1 cellular context compared by ENCODE assay signal in genomic region chr5:62412549-62413329, GRCh38.
TF ChIP-seq lines count a peak whose summit lies in the region.

TSS of gene IPO11 (plus strand) at chr5:62412763. CDS start at chr5:62437280, 24,517 bp downstream.

TF ChIP-seq in HepG2, 621 proteins besides CTCF, POLR2A, EP300 and RAD21 (continued from another document and continues in another):
- 0 out of 2 replicates have a peak, but pooled peaks have one; percentile 29 for TF ChIP-seq PAXIP1 (CRISPR knock-in tag; conservative IDR thresholded peaks at IDR 0.05)
- TF ChIP-seq DMTF1 (CRISPR knock-in tag; IDR thresholded peaks at IDR 0.05) = no peak
- no peak; the same call in 1 of the 2 replicates for TF ChIP-seq CHD2 (IDR thresholded peaks at IDR 0.05; ENCODE audit: low read depth, low read length)
- TF ChIP-seq GPBP1L1 (CRISPR knock-in tag; IDR thresholded peaks at IDR 0.05) = no peak
- TF ChIP-seq CHCHD3 (CRISPR knock-in tag; IDR thresholded peaks at IDR 0.05) = no peak
- TF ChIP-seq ETS1 (CRISPR knock-in tag; IDR thresholded peaks at IDR 0.05) = no peak
- TF ChIP-seq ZNF576 (CRISPR knock-in tag; IDR thresholded peaks at IDR 0.05) = no peak
- TF ChIP-seq ZNF556 (CRISPR knock-in tag; IDR thresholded peaks at IDR 0.05; ENCODE audit: borderline replicate concordance) = peak; percentile 66; the same call in 1 of the 2 replicates
- peak; percentile 31; the same call in 1 of the 2 replicates for TF ChIP-seq KLF6 (CRISPR knock-in tag; IDR thresholded peaks at IDR 0.05)
- TF ChIP-seq TBX2 (CRISPR knock-in tag; IDR thresholded peaks at IDR 0.05; ENCODE audit: borderline replicate concordance) = peak; percentile 80
- TF ChIP-seq CERS6 (CRISPR knock-in tag; IDR thresholded peaks at IDR 0.05) = no peak
- peak; percentile 99 for TF ChIP-seq CREB1 (IDR thresholded peaks at IDR 0.05)
- peak; percentile 100 for TF ChIP-seq CREB1 (CRISPR knock-in tag; IDR thresholded peaks at IDR 0.05)
- TF ChIP-seq ZNF513 (CRISPR knock-in tag; conservative IDR thresholded peaks at IDR 0.05) = no peak
- TF ChIP-seq ZNF143 (CRISPR knock-in tag; IDR thresholded peaks at IDR 0.05) = peak; percentile 78
- no peak; the same call in 1 of the 2 replicates for TF ChIP-seq MYNN (CRISPR knock-in tag; IDR thresholded peaks at IDR 0.05; ENCODE audit: low read depth)
- peak; percentile 43; the same call in 1 of the 2 replicates for TF ChIP-seq SAFB2 (CRISPR knock-in tag; IDR thresholded peaks at IDR 0.05; ENCODE audit: borderline replicate concordance, low read depth)
- TF ChIP-seq RBM39 (IDR thresholded peaks at IDR 0.05; ENCODE audit: low read depth, low read length, poor library complexity, severe bottlenecking) = no peak
- peak; percentile 58; the same call in 1 of the 2 replicates for TF ChIP-seq ZNF331 (CRISPR knock-in tag; IDR thresholded peaks at IDR 0.05)
- no peak for TF ChIP-seq ONECUT2 (CRISPR knock-in tag; IDR thresholded peaks at IDR 0.05)
- TF ChIP-seq ZNF703 (CRISPR knock-in tag; IDR thresholded peaks at IDR 0.05; ENCODE audit: borderline replicate concordance) = no peak
- peak; percentile 80 for TF ChIP-seq NFYB (CRISPR knock-in tag; IDR thresholded peaks at IDR 0.05)
- no peak for TF ChIP-seq ZNF564 (CRISPR knock-in tag; IDR thresholded peaks at IDR 0.05)
- TF ChIP-seq ARID5B (CRISPR knock-in tag; IDR thresholded peaks at IDR 0.05) = peak; percentile 18; the same call in 1 of the 2 replicates
- TF ChIP-seq PHF20 (CRISPR knock-in tag; IDR thresholded peaks at IDR 0.05) = peak; percentile 99
- no peak for TF ChIP-seq ZSCAN30 (CRISPR knock-in tag; IDR thresholded peaks at IDR 0.05)
- no peak for TF ChIP-seq ZNF589 (CRISPR knock-in tag; conservative IDR thresholded peaks at IDR 0.05)
- TF ChIP-seq ZNF362 (CRISPR knock-in tag; IDR thresholded peaks at IDR 0.05; ENCODE audit: borderline replicate concordance) = peak; percentile 59; the same call in 1 of the 2 replicates
- no peak for TF ChIP-seq CBX2 (IDR thresholded peaks at IDR 0.05; ENCODE audit: low read depth, low read length)
- no peak for TF ChIP-seq CBX2 (CRISPR knock-in tag; IDR thresholded peaks at IDR 0.05; ENCODE audit: low read depth)
- TF ChIP-seq ZFP36 (IDR thresholded peaks at IDR 0.05; ENCODE audit: borderline replicate concordance, low read depth, low read length, partially characterized antibody) = no peak
- TF ChIP-seq ZNF770 (CRISPR knock-in tag; IDR thresholded peaks at IDR 0.05) = no peak
- no peak for TF ChIP-seq ZC3H4 (CRISPR knock-in tag; IDR thresholded peaks at IDR 0.05; ENCODE audit: borderline replicate concordance)
- TF ChIP-seq HMG20B (CRISPR knock-in tag; conservative IDR thresholded peaks at IDR 0.05) = no peak
- no peak for TF ChIP-seq ZNF850 (CRISPR knock-in tag; conservative IDR thresholded peaks at IDR 0.05)
- no peak; the same call in 1 of the 2 replicates for TF ChIP-seq PBX3 (CRISPR knock-in tag; IDR thresholded peaks at IDR 0.05; ENCODE audit: borderline replicate concordance)
- TF ChIP-seq ESRRA (CRISPR knock-in tag; IDR thresholded peaks at IDR 0.05; ENCODE audit: low read depth) = 0 out of 2 replicates have a peak, but pooled peaks have one; percentile 52
- TF ChIP-seq RARA (CRISPR knock-in tag; IDR thresholded peaks at IDR 0.05) = no peak
- TF ChIP-seq ZNF33A (CRISPR knock-in tag; IDR thresholded peaks at IDR 0.05; ENCODE audit: borderline replicate concordance) = no peak
- TF ChIP-seq ARNTL (CRISPR knock-in tag; IDR thresholded peaks at IDR 0.05) = peak; percentile 69; the same call in 1 of the 2 replicates
- no peak for TF ChIP-seq MAFG (CRISPR knock-in tag; IDR thresholded peaks at IDR 0.05)
- no peak for TF ChIP-seq NONO (IDR thresholded peaks at IDR 0.05)
- peak; percentile 63; the same call in 1 of the 2 replicates for TF ChIP-seq NONO (CRISPR knock-in tag; conservative IDR thresholded peaks at IDR 0.05)
